Comparison of ENCODE assay signal across 26 cellular contexts in genomic region chr2:193965263-193965662, GRCh38.
DNase-seq lines count a peak whose midpoint lies in the region; ATAC-seq, FAIRE-seq and TF ChIP-seq lines count a peak whose summit lies in the region.
"Had no signal": no experiment of that assay in that cellular context is flagged by ENCODE, and none has a peak within 500 bp of the region (broad histone marks: within the 10 kb centered on the region; RNA-seq: fewer than 3 reads in every experiment).

No MANE protein-coding gene starts in this region.

- H3K27me3 ChIP-seq in GM23338 (ENCODE audit: insufficient read depth) = no peaks in the 10 kb centered on the region
- H3K27me3 ChIP-seq in H1 (replicated peaks in 1 of 4; ENCODE audit: control insufficient read depth in 3 of 4, extremely low read depth in 1 of 4, insufficient read depth in 3 of 4, low read length in 3 of 4) = peaks cover 0 to 1% (median 0%) of the 10 kb centered on the region in 4 experiments; a peak in 1 of 7 replicates
- no peaks in the 10 kb centered on the region for H3K27me3 ChIP-seq in mesendoderm (ENCODE audit: insufficient read depth, low read length, poor library complexity)
- H3K27me3 ChIP-seq in colonic mucosa = no peaks in the 10 kb centered on the region
- H3K27me3 ChIP-seq: BLaER1, MG63 had no signal

- DNase-seq in GM23338 (ENCODE audit: low spot score) = peak; percentile 44
- DNase-seq in NCI-H69 (lab: John Stamatoyannopoulos, UW) = peak; percentile 16
- DNase-seq in H1 (ENCODE audit: low read depth in 1 of 2, low spot score in 2 of 2) = no peak
- peak; percentile 69 for DNase-seq in mesendoderm
- no peak for DNase-seq in frontal cortex (ENCODE audit: low spot score in 2 of 2)
- DNase-seq in colonic mucosa = no peak
- no peak for DNase-seq in activated CD4-positive, alpha-beta T cell treated with anti-CD3 and anti-CD28 coated beads for 36 hours
- no peak for DNase-seq in hepatic stellate cell (ENCODE audit: low spot score)
- DNase-seq: Caco-2; CD4-positive, alpha-beta memory T cell; DMS153; MG63; NCI-H1417; NCI-H1694 treated with DMSO at 0.1 percent for 48 hours; NCI-H446 treated with DMSO at 0.1 percent for 48 hours; NCI-H526 treated with DMSO at 0.1 percent for 48 hours; PC-9; RPMI8226; SHP77 had no signal

- H2BK20ac ChIP-seq in H1 (ENCODE audit: low read length) = no peak overlapping the region

- no peak overlapping the region for H4K5ac ChIP-seq in H1 (ENCODE audit: insufficient read length, low read depth, low read length)
- H4K5ac ChIP-seq in mesendoderm (ENCODE audit: low read length) = no peak overlapping the region

- TF ChIP-seq CTCF in GM23338 (conservative IDR thresholded peaks at IDR 0.05; ENCODE audit: low read depth in 2 of 2) = no peak
- no peak for TF ChIP-seq CTCF in H1 (IDR thresholded peaks at IDR 0.05; ENCODE audit: control extremely low read depth in 1 of 3, insufficient read depth in 1 of 3, low read depth in 1 of 3, low read length in 3 of 3)
- TF ChIP-seq CTCF in colonic mucosa (IDR thresholded peaks at IDR 0.05) = no peak

- H3K56ac ChIP-seq in H1 (replicated peaks; ENCODE audit: insufficient read length, low read depth, low read length) = no peak overlapping the region
- no peak overlapping the region for H3K56ac ChIP-seq in mesendoderm (ENCODE audit: low read length)

- H2AFZ ChIP-seq in GM23338 = no peak overlapping the region; the same call in 1 of the 2 replicates
- H2AFZ ChIP-seq in H1 (ENCODE audit: low read length) = no peak overlapping the region
- H2AFZ ChIP-seq: PC-9 had no signal

- H4K91ac ChIP-seq in H1 (replicated peaks; ENCODE audit: insufficient read length, low read length) = no peak overlapping the region

- peak overlapping the region; percentile 73 for H3K27ac ChIP-seq in GM23338 (ENCODE audit: low read depth)
- no peak overlapping the region for H3K27ac ChIP-seq in H1 (ENCODE audit: low read depth, low read length)
- no peak overlapping the region for H3K27ac ChIP-seq in mesendoderm (ENCODE audit: low read depth, low read length)
- no peak overlapping the region for H3K27ac ChIP-seq in colonic mucosa
- H3K27ac ChIP-seq: BLaER1, PC-9, SK-N-MC had no signal

- peaks cover 26% of the 10 kb centered on the region for H3K4me1 Mint-ChIP-seq in GM23338
- no peaks in the 10 kb centered on the region for H3K4me1 Mint-ChIP-seq in activated CD4-positive, alpha-beta T cell treated with anti-CD3 and anti-CD28 coated beads for 36 hours
- H3K4me1 Mint-ChIP-seq: CD4-positive, alpha-beta memory T cell had no signal

- no peak overlapping the region for H3K14ac ChIP-seq in H1 (ENCODE audit: insufficient read length)

- H4K8ac ChIP-seq in H1 (ENCODE audit: extremely low read depth, insufficient read depth, low read length) = no peak overlapping the region
- no peak overlapping the region for H4K8ac ChIP-seq in mesendoderm (ENCODE audit: low read depth, low read length)

- no peak overlapping the region for H3K4me3 Mint-ChIP-seq in GM23338
- H3K4me3 Mint-ChIP-seq in activated CD4-positive, alpha-beta T cell treated with anti-CD3 and anti-CD28 coated beads for 36 hours = no peak overlapping the region
- H3K4me3 Mint-ChIP-seq: CD4-positive, alpha-beta memory T cell had no signal

- CTCF ChIA-PET in H1 (lab: Charles Lee; ENCODE audit: partially characterized antibody) = no interaction called here
- CTCF ChIA-PET in activated CD4-positive, alpha-beta T cell treated with anti-CD3 and anti-CD28 coated beads for 36 hours (lab: Charles Lee) = no interaction called here

- TF ChIP-seq RAD21 in H1 (IDR thresholded peaks at IDR 0.05 in 1 of 2, conservative IDR thresholded peaks at IDR 0.05 in 1 of 2; ENCODE audit: low read depth in 2 of 2, low read length in 2 of 2) = peak in 1 of 2 experiments; percentile 3; a peak in 1 of 4 replicates

- H3K27ac Mint-ChIP-seq in GM23338 = peak overlapping the region; percentile 96
- no peak overlapping the region for H3K27ac Mint-ChIP-seq in activated CD4-positive, alpha-beta T cell treated with anti-CD3 and anti-CD28 coated beads for 36 hours
- H3K27ac Mint-ChIP-seq: CD4-positive, alpha-beta memory T cell had no signal

- 61% methylated on average over 4 of the region's 4 CpGs; no CpG with 5 or more reads in 1 of the 2 experiments for WGBS in H1 (ENCODE audit: extremely low coverage in 1 of 2, insufficient coverage in 1 of 2, insufficient read length in 1 of 2, insufficient replicate concordance in 2 of 2, low coverage in 1 of 2, low lambda C conversion rate in 2 of 2, missing lambda C conversion rate in 1 of 2), 2 experiments
- no CpG with 5 or more reads among the region's 4 CpGs for WGBS in mesendoderm (ENCODE audit: extremely low coverage, insufficient coverage, low lambda C conversion rate)

- H3K9ac ChIP-seq in H1 (replicated peaks in 1 of 4; ENCODE audit: extremely low read depth in 1 of 4, low read depth in 3 of 4, low read length in 3 of 4) = no peak overlapping the region
- no peak overlapping the region for H3K9ac ChIP-seq in mesendoderm (ENCODE audit: low read length)
- H3K9ac ChIP-seq in colonic mucosa (ENCODE audit: low read depth in 2 of 2, low read length in 2 of 2) = no peak overlapping the region
- H3K9ac ChIP-seq: BLaER1 had no signal

- no peak for TF ChIP-seq EP300 in H1 (IDR thresholded peaks at IDR 0.05; ENCODE audit: borderline replicate concordance in 1 of 2, low read depth in 2 of 2, low read length in 2 of 2)

- FAIRE-seq in H1 (lab: Jason Lieb, UNC) (no peak), frontal cortex (lab: Jason Lieb, UNC) (no peak)
- FAIRE-seq: A549, G401.6, GM12892, HepG2, K562 had no signal

- H3K4me1 ChIP-seq in GM23338 (ENCODE audit: insufficient read depth) (peaks cover 17% of the 10 kb centered on the region), H1 (replicated peaks in 1 of 4; ENCODE audit: control insufficient read depth in 3 of 4, insufficient read depth in 4 of 4, low read length in 3 of 4) (peaks cover 0 to 8% (median 0%) of the 10 kb centered on the region in 4 experiments; a peak in 1 of 7 replicates), mesendoderm (ENCODE audit: control insufficient read depth, low read depth, low read length) (no peaks in the 10 kb centered on the region), colonic mucosa (no peaks in the 10 kb centered on the region)
- H3K4me1 ChIP-seq: BLaER1 had no signal

- H2BK5ac ChIP-seq in H1 (ENCODE audit: low read depth, low read length) (no peak overlapping the region), mesendoderm (ENCODE audit: low read length) (no peak overlapping the region)

- H3K23me2 ChIP-seq in H1 (ENCODE audit: low read depth, low read length) = no peaks in the 10 kb centered on the region

- H2AK5ac ChIP-seq in H1 (ENCODE audit: low read depth, low read length) (no peak overlapping the region), mesendoderm (ENCODE audit: low read length) (no peak overlapping the region)

- TF ChIP-seq POLR2A in H1 (IDR thresholded peaks at IDR 0.05; ENCODE audit: control extremely low read depth in 1 of 2, low read depth in 2 of 2, low read length in 2 of 2) = no peak

- H3K18ac ChIP-seq in H1 (ENCODE audit: extremely low read depth, low read length) = no peak overlapping the region
- no peak overlapping the region for H3K18ac ChIP-seq in mesendoderm (ENCODE audit: low read length)

- H3K23ac ChIP-seq in H1 (ENCODE audit: insufficient read length) (no peak overlapping the region), mesendoderm (ENCODE audit: low read length) (no peak overlapping the region)

- H3K79me1 ChIP-seq in H1 (ENCODE audit: low read depth, low read length) (no peaks in the 10 kb centered on the region), mesendoderm (ENCODE audit: low read length) (no peaks in the 10 kb centered on the region)

- no peaks in the 10 kb centered on the region for H3K36me3 Mint-ChIP-seq in GM23338 (ENCODE audit: low read depth)
- H3K36me3 Mint-ChIP-seq in activated CD4-positive, alpha-beta T cell treated with anti-CD3 and anti-CD28 coated beads for 36 hours (ENCODE audit: low read depth) = no peaks in the 10 kb centered on the region
- H3K36me3 Mint-ChIP-seq: CD4-positive, alpha-beta memory T cell had no signal

- H3K79me2 ChIP-seq in GM23338 (replicated peaks; ENCODE audit: insufficient read depth) (no peaks in the 10 kb centered on the region), H1 (ENCODE audit: control insufficient read depth in 1 of 2, insufficient read depth in 2 of 2, low read length in 2 of 2) (no peaks in the 10 kb centered on the region), mesendoderm (ENCODE audit: control insufficient read depth, insufficient read depth, low read length) (no peaks in the 10 kb centered on the region)

- H2BK12ac ChIP-seq in H1 (ENCODE audit: low read depth, low read length) = no peak overlapping the region; the same call in 1 of the 2 replicates

- H3K9me3 ChIP-seq in H1 (ENCODE audit: insufficient read depth in 2 of 2, low read depth in 1 of 2, low read length in 1 of 2) = no peaks in the 10 kb centered on the region
- H3K9me3 ChIP-seq in colonic mucosa = no peaks in the 10 kb centered on the region
- H3K9me3 ChIP-seq: A549, BLaER1, Caco-2, MG63 had no signal

- H3K4me3 ChIP-seq in GM23338 (no peak overlapping the region), H1 (ENCODE audit: extremely low read depth in 1 of 4, insufficient read depth in 2 of 4, low read depth in 3 of 4, low read length in 4 of 4) (no peak overlapping the region), mesendoderm (ENCODE audit: low read length) (no peak overlapping the region), colonic mucosa (no peak overlapping the region)
- H3K4me3 ChIP-seq: A549, BLaER1, K562, MG63, PC-9, SK-N-MC had no signal

- no peaks in the 10 kb centered on the region for H3K27me3 Mint-ChIP-seq in GM23338 (ENCODE audit: insufficient read depth, low read depth, poor library complexity)
- no peaks in the 10 kb centered on the region for H3K27me3 Mint-ChIP-seq in activated CD4-positive, alpha-beta T cell treated with anti-CD3 and anti-CD28 coated beads for 36 hours
- H3K27me3 Mint-ChIP-seq: CD4-positive, alpha-beta memory T cell had no signal

- H2BK120ac ChIP-seq in H1 (replicated peaks; ENCODE audit: low read depth, low read length) (no peak overlapping the region), mesendoderm (ENCODE audit: low read depth, low read length) (no peak overlapping the region)

- no peaks in the 10 kb centered on the region for H3K36me3 ChIP-seq in GM23338 (ENCODE audit: insufficient read depth)
- H3K36me3 ChIP-seq in H1 (ENCODE audit: control insufficient read depth in 2 of 4, insufficient read depth in 4 of 4, low read length in 3 of 4) = no peaks in the 10 kb centered on the region
- no peaks in the 10 kb centered on the region for H3K36me3 ChIP-seq in mesendoderm (ENCODE audit: control insufficient read depth, insufficient read depth, low read length)
- H3K36me3 ChIP-seq in colonic mucosa = no peaks in the 10 kb centered on the region
- H3K36me3 ChIP-seq: BLaER1, MG63 had no signal

- no peak overlapping the region for H3K4me2 ChIP-seq in GM23338
- no peak overlapping the region for H3K4me2 ChIP-seq in H1 (ENCODE audit: insufficient read depth in 1 of 2, low read depth in 2 of 2, low read length in 2 of 2)
- no peak overlapping the region for H3K4me2 ChIP-seq in mesendoderm (ENCODE audit: low read length)
- H3K4me2 ChIP-seq: A549, BLaER1, PC-9 had no signal

- no peaks in the 10 kb centered on the region for H4K20me1 ChIP-seq in GM23338 (replicated peaks; ENCODE audit: insufficient read depth)
- no peaks in the 10 kb centered on the region for H4K20me1 ChIP-seq in H1 (replicated peaks in 1 of 2; ENCODE audit: control insufficient read depth in 1 of 2, insufficient read depth in 2 of 2, low read length in 2 of 2)
- H4K20me1 ChIP-seq: BLaER1 had no signal

- intact Hi-C loops in colonic mucosa (cut with DNase I) = no loop called here
- intact Hi-C loops in activated CD4-positive, alpha-beta T cell treated with anti-CD3 and anti-CD28 coated beads for 36 hours (cut with DNase I, micrococcal nuclease) = no loop called here

- H3K9me3 Mint-ChIP-seq in GM23338 = no peaks in the 10 kb centered on the region
- no peaks in the 10 kb centered on the region for H3K9me3 Mint-ChIP-seq in activated CD4-positive, alpha-beta T cell treated with anti-CD3 and anti-CD28 coated beads for 36 hours (ENCODE audit: low read depth)

- no peak overlapping the region for H2BK15ac ChIP-seq in H1 (ENCODE audit: low read length)
- H2BK15ac ChIP-seq in mesendoderm (replicated peaks; ENCODE audit: low read depth) = no peak overlapping the region

- H3F3A ChIP-seq in GM23338 (replicated peaks; ENCODE audit: low read depth) = no peaks in the 10 kb centered on the region

- H3K4ac ChIP-seq in H1 (replicated peaks; ENCODE audit: insufficient read length, low read depth, low read length) (no peak overlapping the region), mesendoderm (ENCODE audit: low read depth, low read length) (no peak overlapping the region)

- POLR2A ChIA-PET in H1 (lab: Charles Lee; ENCODE audit: partially characterized antibody) = no interaction called here
- POLR2A ChIA-PET in activated CD4-positive, alpha-beta T cell treated with anti-CD3 and anti-CD28 coated beads for 36 hours (lab: Charles Lee) = no interaction called here

- no peaks in the 10 kb centered on the region for H3K9me2 ChIP-seq in GM23338 (ENCODE audit: insufficient read depth)

- ATAC-seq in GM23338 = peak; percentile 72
- no peak for ATAC-seq in activated CD4-positive, alpha-beta T cell treated with anti-CD3 and anti-CD28 coated beads for 36 hours
- ATAC-seq: A549, HepG2, K562 had no signal

Comparison
In these comparisons a context has a peak if more than half of its experiments do, and no peak if none do; other contexts are left out.
1. DNase-seq: peak in GM23338 (single experiment), NCI-H69 (single experiment) and mesendoderm (single experiment); none in H1 (0 of 2), frontal cortex (0 of 2), colonic mucosa (single experiment), activated CD4-positive, alpha-beta T cell treated with anti-CD3 and anti-CD28 coated beads for 36 hours (single experiment) and hepatic stellate cell (single experiment).